8 cellular contexts compared by ENCODE assay signal in genomic region chr18:31424383-31424988, GRCh38. TPM values are rescaled to one million over a fixed set of nuclear protein-coding genes. Genes with fewer than 3 reads are reported as not detected.
DNase-seq lines count a peak whose midpoint lies in the region; ATAC-seq and TF ChIP-seq lines count a peak whose summit lies in the region.

No MANE protein-coding gene starts in this region.

- POLR2A ChIA-PET in MCF 10A (lab: Yijun Ruan, JAX): interaction anchor here (0.6 to 8.9 kb wide), 22 partner anchors 18 to 668 kb away, joined by 3 to 219 read pairs (median 3); partner anchors contain the start of gene DSG3

- CTCF ChIA-PET in MCF 10A (lab: Yijun Ruan, JAX): interaction anchor here (0.5 to 3.1 kb wide), 49 partner anchors 9 to 1326 kb away, joined by 3 to 19 read pairs (median 6); no protein-coding TSS in a partner anchor

- ATAC-seq in GM21576 (IDR thresholded peaks at IDR 0.05; ENCODE audit: unreplicated experiment): peak; percentile 67

- H3K4me2 ChIP-seq in neural progenitor cell: no peak overlapping the region

- peak; percentile 83 for TF ChIP-seq CTCF in MCF 10A (IDR thresholded peaks at IDR 0.05; ENCODE audit: unreplicated experiment)
- peak; percentile 95 for TF ChIP-seq CTCF in neural progenitor cell (IDR thresholded peaks at IDR 0.05)
- TF ChIP-seq CTCF in uterus (IDR thresholded peaks at IDR 0.05): no peak

- H2AFZ ChIP-seq in neural progenitor cell (replicated peaks): peak overlapping the region; percentile 62

- intact Hi-C loops in MCF 10A (cut with micrococcal nuclease) (loop anchor here (1.0 to 10.0 kb wide), 6 partner anchors 26 to 430 kb away; partner anchors contain the start of gene DSC2), uterus (cut with DNase I; ENCODE audit: low total_unique reads) (no loop called here)

- no peaks in the 10 kb centered on the region for H4K20me1 ChIP-seq in neural progenitor cell (ENCODE audit: low read depth)

- no TSS peak for BruUV-seq in MCF 10A (replicated peaks; lab: Mats Ljungman, UMichigan)

- H3K27me3 ChIP-seq in MG63: no peaks in the 10 kb centered on the region
- H3K27me3 ChIP-seq in neural progenitor cell: no peaks in the 10 kb centered on the region
- no peaks in the 10 kb centered on the region for H3K27me3 ChIP-seq in uterus

- no peak for TF ChIP-seq POLR2A in uterus (IDR thresholded peaks at IDR 0.05)

- H3K27ac Mint-ChIP-seq in MCF 10A (ENCODE audit: low read depth, unreplicated experiment): no peak overlapping the region
- H3K27ac Mint-ChIP-seq in neural progenitor cell: no peak overlapping the region

- H3K4me1 Mint-ChIP-seq in MCF 10A (ENCODE audit: insufficient read depth, unreplicated experiment) (peaks cover 24% of the 10 kb centered on the region), neural progenitor cell (no peaks in the 10 kb centered on the region)

- no peaks in the 10 kb centered on the region for H3K27me3 Mint-ChIP-seq in MCF 10A (ENCODE audit: insufficient read depth, unreplicated experiment)
- H3K27me3 Mint-ChIP-seq in neural progenitor cell (ENCODE audit: insufficient read depth, low read depth): peaks cover 2% of the 10 kb centered on the region

- H3F3A ChIP-seq in neural progenitor cell (ENCODE audit: low read depth): no peaks in the 10 kb centered on the region

- no peaks in the 10 kb centered on the region for H3K9me3 Mint-ChIP-seq in MCF 10A (ENCODE audit: unreplicated experiment)
- no peaks in the 10 kb centered on the region for H3K9me3 Mint-ChIP-seq in neural progenitor cell

- H3K9me3 ChIP-seq in MG63 (no peaks in the 10 kb centered on the region), neural progenitor cell (ENCODE audit: low read depth) (no peaks in the 10 kb centered on the region), uterus (no peaks in the 10 kb centered on the region)

- H3K9ac ChIP-seq in neural progenitor cell: no peak overlapping the region

- H3K4me3 Mint-ChIP-seq in MCF 10A (ENCODE audit: unreplicated experiment) (no peak overlapping the region), neural progenitor cell (no peak overlapping the region)

- no peaks in the 10 kb centered on the region for H3K79me2 ChIP-seq in neural progenitor cell (ENCODE audit: low read depth)

- DNase-seq in DMS153 treated with DMSO at 0.1 percent for 48 hours (lab: John Stamatoyannopoulos, UW; ENCODE audit: unreplicated experiment) (peak; percentile 14), DMS153 (lab: John Stamatoyannopoulos, UW) (no peak), MG63 (peak; percentile 7), MCF 10A (ENCODE audit: unreplicated experiment) (peak; percentile 67), neural progenitor cell (ENCODE audit: low spot score) (peak; percentile 67), uterus (no peak)
- DNase-seq in activated CD8-positive, alpha-beta memory T cell treated with anti-CD3 and anti-CD28 coated beads for 24 hours: no peak

- H3K36me3 ChIP-seq in MG63: no peaks in the 10 kb centered on the region
- no peaks in the 10 kb centered on the region for H3K36me3 ChIP-seq in neural progenitor cell
- no peaks in the 10 kb centered on the region for H3K36me3 ChIP-seq in uterus

- H3K36me3 Mint-ChIP-seq in MCF 10A (ENCODE audit: insufficient read depth, unreplicated experiment): no peaks in the 10 kb centered on the region
- H3K36me3 Mint-ChIP-seq in neural progenitor cell: no peaks in the 10 kb centered on the region

- H3K27ac ChIP-seq in neural progenitor cell (no peak overlapping the region), uterus (no peak overlapping the region)

- no peaks in the 10 kb centered on the region for H3K4me1 ChIP-seq in neural progenitor cell
- no peaks in the 10 kb centered on the region for H3K4me1 ChIP-seq in uterus

- no peak overlapping the region for H3K4me3 ChIP-seq in MG63
- no peak overlapping the region for H3K4me3 ChIP-seq in neural progenitor cell
- no peak overlapping the region for H3K4me3 ChIP-seq in uterus

RNA-seq across cellular contexts. Expression of gene DSG3, which starts 23.1 kb away (rescaled TPM):
- not detected in 2 replicates for total RNA-seq in MG63 (2014; rRNA removed; shearing (Covaris generic); ENCODE audit: low replicate concordance)
- total RNA-seq in MCF 10A (2022) (65.4 and 68.5 TPM in 2 replicates), neural progenitor cell (ENCODE audit: low replicate concordance) (not detected in 2 replicates), uterus (under 1 TPM in 2 of 4 donors, not detected in 2; 0.07 to 0.12 TPM)

RNA-seq across cellular contexts. Expression of gene DSG4, which starts 47.9 kb away (rescaled TPM):
- not detected in 2 replicates for total RNA-seq in MG63 (2014; rRNA removed; shearing (Covaris generic); ENCODE audit: low replicate concordance)
- total RNA-seq in MCF 10A (2022): not detected in 2 replicates
- not detected in 2 replicates for total RNA-seq in neural progenitor cell (ENCODE audit: low replicate concordance)
- total RNA-seq in uterus: under 1 TPM in 1 of 4 donors, not detected in 3; 0.07 TPM

Comparison
In these comparisons a context has a peak if more than half of its experiments do, and no peak if none do; other contexts are left out.
1. DNase-seq: peak in DMS153 treated with DMSO at 0.1 percent for 48 hours (single experiment), MG63 (single experiment), MCF 10A (single experiment) and neural progenitor cell (single experiment); none in DMS153 (single experiment), uterus (0 of 2) and activated CD8-positive, alpha-beta memory T cell treated with anti-CD3 and anti-CD28 coated beads for 24 hours (single experiment).
2. CTCF ChIP-seq: peak in MCF 10A (single experiment) and neural progenitor cell (single experiment); none in uterus (0 of 4).
3. RNA of gene DSG3, which starts 23.1 kb away (total RNA-seq): 65.4 to 68.5 TPM in MCF 10A; 0.07 to 0.12 TPM in uterus, not detected in MG63 and not detected in neural progenitor cell; every median in the first group is over 10 times any median in the second.